ENCODE assay signal across 8 cellular contexts in genomic region chr20:52105045-52105572, GRCh38.
A peak's percentile ranks its signal among the peaks of the same experiment; 100 is the strongest.
DNase-seq lines count a peak whose midpoint lies in the region; ATAC-seq and TF ChIP-seq lines count a peak whose summit lies in the region.

No MANE protein-coding gene starts in this region.

- peak overlapping the region; percentile 58 for H3K56ac ChIP-seq in mesendoderm (ENCODE audit: low read length)

- no peaks in the 10 kb centered on the region for H3K79me1 ChIP-seq in mesendoderm (ENCODE audit: low read length)

- H4K5ac ChIP-seq in mesendoderm (ENCODE audit: low read length): no peak overlapping the region

- DNase-seq in NCI-H2171 (lab: John Stamatoyannopoulos, UW): peak; percentile 87
- DNase-seq in mesendoderm: peak; percentile 89
- DNase-seq in uterus: no peak
- no peak for DNase-seq in mucosa of gallbladder (ENCODE audit: low spot score)
- no peak for DNase-seq in SW480 (ENCODE audit: low spot score)

- no peaks in the 10 kb centered on the region for H4K20me1 ChIP-seq in BLaER1

- H2BK15ac ChIP-seq in mesendoderm (replicated peaks; ENCODE audit: low read depth): peak overlapping the region; percentile 21

- no peak overlapping the region for H3K23ac ChIP-seq in mesendoderm (ENCODE audit: low read length)

- ATAC-seq in GM19463 (IDR thresholded peaks at IDR 0.05; ENCODE audit: unreplicated experiment): no peak

- no peak overlapping the region for H3K9ac ChIP-seq in BLaER1
- no peak overlapping the region for H3K9ac ChIP-seq in duodenal mucosa (ENCODE audit: low read depth in 1 of 2, low read length in 2 of 2)
- peak overlapping the region; percentile 4 for H3K9ac ChIP-seq in mesendoderm (ENCODE audit: low read length)

- no peak overlapping the region for H2BK120ac ChIP-seq in mesendoderm (ENCODE audit: low read depth, low read length)

- H2BK5ac ChIP-seq in mesendoderm (ENCODE audit: low read length): no peak overlapping the region

- H4K8ac ChIP-seq in mesendoderm (ENCODE audit: low read depth, low read length): no peak overlapping the region

- H3K9me3 ChIP-seq in BLaER1: peaks cover 13% of the 10 kb centered on the region; the same call in 1 of the 2 replicates
- no peaks in the 10 kb centered on the region for H3K9me3 ChIP-seq in duodenal mucosa (ENCODE audit: control insufficient read depth in 1 of 2, low read length in 2 of 2)
- H3K9me3 ChIP-seq in uterus: no peaks in the 10 kb centered on the region

- H3K27me3 ChIP-seq in BLaER1: no peaks in the 10 kb centered on the region
- peaks cover 29% of the 10 kb centered on the region in 2 donors for H3K27me3 ChIP-seq in duodenal mucosa (ENCODE audit: control insufficient read depth in 1 of 2, insufficient read depth in 2 of 2, low read length in 2 of 2)
- H3K27me3 ChIP-seq in mesendoderm (ENCODE audit: insufficient read depth, low read length, poor library complexity): peaks cover 20% of the 10 kb centered on the region
- H3K27me3 ChIP-seq in uterus: peaks cover 8 to 10% of the 10 kb centered on the region in 2 donors

- TF ChIP-seq POLR2A in uterus (IDR thresholded peaks at IDR 0.05): no peak

- no peaks in the 10 kb centered on the region for H3K79me2 ChIP-seq in mesendoderm (ENCODE audit: control insufficient read depth, insufficient read depth, low read length)

- H3K36me3 ChIP-seq in BLaER1 (no peaks in the 10 kb centered on the region), duodenal mucosa (ENCODE audit: control insufficient read depth in 1 of 2, insufficient read depth in 2 of 2, low read length in 2 of 2) (no peaks in the 10 kb centered on the region), mesendoderm (ENCODE audit: control insufficient read depth, insufficient read depth, low read length) (no peaks in the 10 kb centered on the region), uterus (no peaks in the 10 kb centered on the region)

- peak overlapping the region; percentile 75 for H3K18ac ChIP-seq in mesendoderm (ENCODE audit: low read length)

- H3K4ac ChIP-seq in mesendoderm (ENCODE audit: low read depth, low read length): peak overlapping the region; percentile 9

- no CpG with 5 or more reads among the region's 52 CpGs for WGBS in mesendoderm (ENCODE audit: extremely low coverage, insufficient coverage, low lambda C conversion rate)

- H3K4me3 ChIP-seq in BLaER1: no peak overlapping the region
- H3K4me3 ChIP-seq in duodenal mucosa (ENCODE audit: low read depth in 1 of 2, low read length in 2 of 2): peak overlapping the region; percentile 35 to 51
- peak overlapping the region; percentile 11 for H3K4me3 ChIP-seq in mesendoderm (ENCODE audit: low read length)
- peak overlapping the region; percentile 14 to 22 for H3K4me3 ChIP-seq in uterus

- H2AK5ac ChIP-seq in mesendoderm (ENCODE audit: low read length): no peak overlapping the region

- no peak for TF ChIP-seq CTCF in uterus (IDR thresholded peaks at IDR 0.05)

- no peak overlapping the region for H3K27ac ChIP-seq in BLaER1
- H3K27ac ChIP-seq in duodenal mucosa (ENCODE audit: low read depth, low read length): no peak overlapping the region
- peak overlapping the region; percentile 16 for H3K27ac ChIP-seq in mesendoderm (ENCODE audit: low read depth, low read length)
- H3K27ac ChIP-seq in uterus: no peak overlapping the region

- peaks cover 33% of the 10 kb centered on the region for H3K4me1 ChIP-seq in BLaER1
- peaks cover 3 to 23% of the 10 kb centered on the region in 2 donors for H3K4me1 ChIP-seq in duodenal mucosa (ENCODE audit: control insufficient read depth in 1 of 2, insufficient read depth in 2 of 2, low read length in 2 of 2)
- H3K4me1 ChIP-seq in mesendoderm (ENCODE audit: control insufficient read depth, low read depth, low read length): peaks cover 8% of the 10 kb centered on the region
- H3K4me1 ChIP-seq in uterus: peaks cover 0 to 16% of the 10 kb centered on the region in 2 donors

- intact Hi-C loops in uterus (cut with DNase I; ENCODE audit: low total_unique reads): no loop called here

- peak overlapping the region; percentile 87 for H3K4me2 ChIP-seq in BLaER1
- H3K4me2 ChIP-seq in mesendoderm (ENCODE audit: low read length): peak overlapping the region; percentile 22

Comparison
In these comparisons a context has a peak if more than half of its experiments do, and no peak if none do; other contexts are left out.
1. DNase-seq: peak in NCI-H2171 (single experiment) and mesendoderm (single experiment); none in uterus (0 of 2), mucosa of gallbladder (single experiment) and SW480 (single experiment).